ENCODE assay signal across 8 cellular contexts in genomic region chr4:118969359-118969758, GRCh38.
DNase-seq lines count a peak whose midpoint lies in the region; ATAC-seq and TF ChIP-seq lines count a peak whose summit lies in the region.

No MANE protein-coding gene starts in this region.

- no peaks in the 10 kb centered on the region for H3K9me3 Mint-ChIP-seq in CD4-positive, alpha-beta T cell

- H3K4me1 ChIP-seq in mammary epithelial cell (ENCODE audit: insufficient read depth, low read length) (peaks cover 20% of the 10 kb centered on the region), left lung (peaks cover 11 to 18% of the 10 kb centered on the region in 2 donors)

- H3K27ac ChIP-seq in mammary epithelial cell (ENCODE audit: insufficient read depth, low read depth, low read length), result no peak overlapping the region
- no peak overlapping the region for H3K27ac ChIP-seq in left lung
- H3K27ac ChIP-seq in CD4-positive, alpha-beta T cell (ENCODE audit: low read depth, low read length), result no peak overlapping the region

- H4K20me1 ChIP-seq in mammary epithelial cell (ENCODE audit: insufficient read depth, low read length), result no peaks in the 10 kb centered on the region

- intact Hi-C loops in mammary epithelial cell (cut with micrococcal nuclease) (loop anchor here (1.0 to 5.0 kb wide), 4 partner anchors 79 to 292 kb away; no protein-coding TSS in a partner anchor), left lung (cut with DNase I) (no loop called here)
- intact Hi-C loops in CD4-positive, alpha-beta T cell (cut with DNase I, micrococcal nuclease), result no loop called here

- no TSS peak for BruUV-seq in mammary epithelial cell (replicated peaks; lab: Mats Ljungman, UMichigan)

- H3K9me3 ChIP-seq in mammary epithelial cell (replicated peaks; ENCODE audit: insufficient read depth, low read length) (no peaks in the 10 kb centered on the region), left lung (no peaks in the 10 kb centered on the region), T-helper 17 cell (ENCODE audit: control insufficient read depth, low read length, poor library complexity, severe bottlenecking) (no peaks in the 10 kb centered on the region)
- H3K9me3 ChIP-seq in CD4-positive, alpha-beta T cell (ENCODE audit: control insufficient read depth, low read length), result no peaks in the 10 kb centered on the region

- H3K9ac ChIP-seq in mammary epithelial cell (ENCODE audit: insufficient read depth, low read length), result no peak overlapping the region

- 5% methylated on average over 5 of the region's 5 CpGs for WGBS in mammary epithelial cell (ENCODE audit: low coverage, missing lambda C conversion rate)

- CTCF ChIA-PET in mammary epithelial cell (lab: Charles Lee; ENCODE audit: low non-redundant PET), result no interaction called here
- CTCF ChIA-PET in CD4-positive, alpha-beta T cell (lab: Charles Lee), result no interaction called here

- no peak overlapping the region for H3K27ac Mint-ChIP-seq in T-helper 17 cell
- no peak overlapping the region for H3K27ac Mint-ChIP-seq in CD4-positive, alpha-beta T cell

- peaks cover 9% of the 10 kb centered on the region for H3K4me1 Mint-ChIP-seq in T-helper 17 cell
- peaks cover 6% of the 10 kb centered on the region for H3K4me1 Mint-ChIP-seq in CD4-positive, alpha-beta T cell (ENCODE audit: low read depth)

- no peak overlapping the region for H3K4me2 ChIP-seq in mammary epithelial cell (ENCODE audit: insufficient read depth, low read depth, low read length)

- no peak overlapping the region for H2AFZ ChIP-seq in mammary epithelial cell (ENCODE audit: low read depth, low read length)

- no peak overlapping the region for H3K4me3 ChIP-seq in mammary epithelial cell (replicated peaks in 1 of 3; ENCODE audit: insufficient read depth in 1 of 3, low read depth in 2 of 3, low read length in 3 of 3)
- H3K4me3 ChIP-seq in left lung, result no peak overlapping the region

- DNase-seq in GM13976 (ENCODE audit: low spot score), result no peak
- DNase-seq in NCI-H226, result peak; percentile 50
- DNase-seq in mammary epithelial cell, result peak; percentile 62
- peak in 1 of 2 donors; percentile 49 for DNase-seq in left lung
- DNase-seq in T-helper 17 cell, result no peak
- no peak for DNase-seq in germinal center (ENCODE audit: low spot score)
- DNase-seq in CD4-positive, alpha-beta T cell, result no peak

- no peaks in the 10 kb centered on the region for H3K36me3 Mint-ChIP-seq in T-helper 17 cell (ENCODE audit: low read depth)
- H3K36me3 Mint-ChIP-seq in CD4-positive, alpha-beta T cell (ENCODE audit: low read depth), result no peaks in the 10 kb centered on the region

- H3K27me3 ChIP-seq in mammary epithelial cell (ENCODE audit: insufficient read depth, low read length), result no peaks in the 10 kb centered on the region
- H3K27me3 ChIP-seq in left lung, result no peaks in the 10 kb centered on the region
- H3K27me3 ChIP-seq in CD4-positive, alpha-beta T cell (ENCODE audit: control insufficient read depth, insufficient read depth, low read length), result no peaks in the 10 kb centered on the region

- H3K36me3 ChIP-seq in mammary epithelial cell (ENCODE audit: insufficient read depth, low read length) (no peaks in the 10 kb centered on the region), left lung (no peaks in the 10 kb centered on the region)

- ATAC-seq in left lung, result peak; percentile 80
- no peak for ATAC-seq in T-helper 17 cell
- ATAC-seq in HG02759 (IDR thresholded peaks at IDR 0.05; ENCODE audit: unreplicated experiment), result no peak
- no peak for ATAC-seq in CD4-positive, alpha-beta T cell (ENCODE audit: poor library complexity)

- POLR2A ChIA-PET in CD4-positive, alpha-beta T cell (lab: Charles Lee), result no interaction called here

- in situ Hi-C loops in GM13976 (cut with MboI; ENCODE audit: low sequenced_read_pairs, unreplicated experiment), result no loop called here
- in situ Hi-C loops in mammary epithelial cell (cut with MboI; ENCODE audit: low sequenced_read_pairs in 2 of 2), result no loop called here

- TF ChIP-seq CTCF in GM13976 (IDR thresholded peaks at IDR 0.05; ENCODE audit: borderline replicate concordance, control extremely low read depth, extremely low read depth, insufficient read depth, missing control alignments), result peak; percentile 38
- peak; percentile 67 to 76 for TF ChIP-seq CTCF in mammary epithelial cell (conservative IDR thresholded peaks at IDR 0.05 in 1 of 2, IDR thresholded peaks at IDR 0.05 in 1 of 2; ENCODE audit: extremely low read depth in 1 of 2, insufficient read depth in 1 of 2, low read depth in 1 of 2, low read length in 2 of 2)
- peak; percentile 28 to 40 for TF ChIP-seq CTCF in left lung (IDR thresholded peaks at IDR 0.05)
- no peak for TF ChIP-seq CTCF in CD4-positive, alpha-beta T cell (IDR thresholded peaks at IDR 0.05)

- no peak overlapping the region for H3K4me3 Mint-ChIP-seq in T-helper 17 cell
- H3K4me3 Mint-ChIP-seq in CD4-positive, alpha-beta T cell, result no peak overlapping the region

- no peaks in the 10 kb centered on the region for H3K79me2 ChIP-seq in mammary epithelial cell (ENCODE audit: insufficient read depth, low read length)

- dilution Hi-C loops in mammary epithelial cell (cut with HindIII; ENCODE audit: low sequenced_read_pairs), result no loop called here

- peaks cover 6% of the 10 kb centered on the region for H3K27me3 Mint-ChIP-seq in T-helper 17 cell
- H3K27me3 Mint-ChIP-seq in CD4-positive, alpha-beta T cell, result no peaks in the 10 kb centered on the region

Comparison
In these comparisons a context has a peak if more than half of its experiments do, and no peak if none do; other contexts are left out.
1. DNase-seq: peak in NCI-H226 (single experiment) and mammary epithelial cell (single experiment); none in GM13976 (single experiment), T-helper 17 cell (0 of 3), germinal center (single experiment) and CD4-positive, alpha-beta T cell (0 of 10).